21 cellular contexts compared by ENCODE assay signal in genomic region chr4:105274504-105274903, GRCh38.
"Had no signal": no experiment of that assay in that cellular context is flagged by ENCODE, and none has a peak within 500 bp of the region (broad histone marks: within the 10 kb centered on the region; RNA-seq: fewer than 3 reads in every experiment).

No MANE protein-coding gene starts in this region.

- DNase-seq: activated CD4-positive, alpha-beta T cell treated with anti-CD3 and anti-CD28 coated beads for 36 hours; activated CD8-positive, alpha-beta memory T cell treated with anti-CD3 and anti-CD28 coated beads for 24 hours; activated CD8-positive, alpha-beta memory T cell treated with anti-CD3 and anti-CD28 coated beads, Interleukin-2, amount 50 U/mL, for 48 hours; activated naive CD4-positive, alpha-beta T cell treated with anti-CD3 and anti-CD28 coated beads, Interleukin-2, amount 10 ng/mL, durations not matched to agents 7 days and 5 days; amniotic stem cell; effector CD8-positive, alpha-beta T cell; gastrocnemius medialis; heart left ventricle; kidney glomerular epithelial cell; left ventricle myocardium inferior; mammary epithelial cell; ovary; right lobe of liver; spleen; stimulated activated CD8-positive, alpha-beta memory T cell treated with anti-CD3 and anti-CD28 coated beads, Interleukin-4, amount 100 ng/mL, for 48 hours; stimulated activated naive CD4-positive, alpha-beta T cell treated with Interleukin-2 at 50 U/mL for 16 hours; thyroid gland had no signal

- H3K27ac ChIP-seq: cardiac muscle cell, gastrocnemius medialis, heart left ventricle, left ventricle myocardium inferior, neural progenitor cell, ovary, right lobe of liver, thyroid gland had no signal

- H2AFZ ChIP-seq: neural progenitor cell had no signal

- H3K27me3 ChIP-seq: cardiac muscle cell, gastrocnemius medialis, heart left ventricle, neural progenitor cell, ovary, right lobe of liver, spleen, thyroid gland had no signal

- H3K9me3 ChIP-seq: gastrocnemius medialis, heart left ventricle, left ventricle myocardium inferior, ovary, right lobe of liver, spleen, thyroid gland had no signal

- H3K27ac Mint-ChIP-seq: dendritic cell treated with granulocyte-macrophage colony-stimulating factor and Interleukin-4, amounts not matched to agents 40 ng/mL and 50 ng/mL, for 4 days; neural progenitor cell; WTC11 had no signal

- ATAC-seq: gastrocnemius medialis, heart left ventricle, right lobe of liver, WTC11 had no signal

- H3K4me2 ChIP-seq: neural progenitor cell had no signal

- H3K36me3 ChIP-seq: ovary had no signal

- H3K9me3 Mint-ChIP-seq: dendritic cell treated with granulocyte-macrophage colony-stimulating factor and Interleukin-4, amounts not matched to agents 40 ng/mL and 50 ng/mL, for 4 days; neural progenitor cell; WTC11 had no signal

- H3K4me3 ChIP-seq: cardiac muscle cell, gastrocnemius medialis, heart left ventricle, left ventricle myocardium inferior, neural progenitor cell, ovary, right lobe of liver, spleen, thyroid gland had no signal

- H3K4me1 ChIP-seq: gastrocnemius medialis, heart left ventricle, left ventricle myocardium inferior, neural progenitor cell, right lobe of liver, thyroid gland had no signal

- H3K9ac ChIP-seq: neural progenitor cell had no signal
